In the genomic region with DNA sequence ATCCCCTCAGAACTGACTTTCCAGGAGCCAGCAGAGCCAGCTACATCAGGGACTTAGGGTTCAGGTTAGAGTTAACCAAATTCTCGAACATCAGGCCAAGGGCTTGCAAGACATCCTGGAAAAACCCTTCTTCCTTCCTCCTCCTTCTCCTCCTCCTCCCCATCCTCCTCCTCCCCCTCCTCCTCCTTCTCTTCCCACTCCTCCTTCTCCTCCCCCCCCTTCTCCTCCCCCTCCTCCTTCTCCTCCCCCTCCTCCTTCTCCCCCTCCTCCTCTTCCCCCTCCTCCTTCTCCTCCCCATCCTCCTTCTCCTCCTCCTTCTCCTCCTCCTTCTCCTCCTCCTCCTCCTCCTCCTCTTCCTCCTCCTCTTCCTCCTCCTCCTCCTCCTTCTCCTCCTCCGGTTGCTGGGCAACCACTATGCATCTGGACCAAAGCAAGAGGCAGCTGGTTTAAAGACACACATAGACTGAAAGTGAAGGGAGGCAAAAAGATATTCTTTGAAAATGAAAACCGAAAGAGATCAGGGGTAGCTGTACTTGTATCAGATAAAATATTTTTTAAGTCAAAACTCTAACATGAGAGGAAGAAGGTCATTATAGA, we compare ENCODE assay signal across 23 cellular contexts. TPM values are rescaled to one million over a fixed set of nuclear protein-coding genes. Genes with fewer than 3 reads are reported as not detected.
A peak's percentile ranks its signal among the peaks of the same experiment; 100 is the strongest.
DNase-seq lines count a peak whose midpoint lies in the region; ATAC-seq and TF ChIP-seq lines count a peak whose summit lies in the region.
"Had no signal": no experiment of that assay in that cellular context is flagged by ENCODE, and none has a peak within 500 bp of the region (broad histone marks: within the 10 kb centered on the region; RNA-seq: fewer than 3 reads in every experiment).

No MANE protein-coding gene starts in this region.

- TF ChIP-seq EP300 in SK-N-SH (IDR thresholded peaks at IDR 0.05; ENCODE audit: borderline replicate concordance in 1 of 2, low read depth in 1 of 2, low read length in 1 of 2), result no peak

- H3K79me2 ChIP-seq in DND-41 (ENCODE audit: insufficient read depth, low read length) (no peaks in the 10 kb centered on the region), SK-N-SH (ENCODE audit: insufficient read depth) (no peaks in the 10 kb centered on the region)

- H3K9me2 ChIP-seq in SK-N-SH, result no peaks in the 10 kb centered on the region

- no peak for TF ChIP-seq CTCF in DND-41 (IDR thresholded peaks at IDR 0.05; ENCODE audit: borderline replicate concordance, extremely low read depth, low read length, poor library complexity, severe bottlenecking)
- no peak for TF ChIP-seq CTCF in HEK293 (tag by site-specific recombination; IDR thresholded peaks at IDR 0.05)
- no peak for TF ChIP-seq CTCF in SK-N-SH (IDR thresholded peaks at IDR 0.05)

- H3K36me3 ChIP-seq in DND-41 (ENCODE audit: insufficient read depth, low read length) (no peaks in the 10 kb centered on the region), HEK293 (ENCODE audit: control insufficient read depth in 2 of 2, insufficient read depth in 1 of 2, low read length in 2 of 2) (no peaks in the 10 kb centered on the region), SK-N-SH (replicated peaks in 1 of 2; ENCODE audit: control insufficient read depth in 1 of 2, insufficient read depth in 2 of 2, low read length in 1 of 2) (no peaks in the 10 kb centered on the region)
- H3K36me3 ChIP-seq in CD4-positive, alpha-beta memory T cell (ENCODE audit: insufficient read depth, low read length), result no peaks in the 10 kb centered on the region
- H3K36me3 ChIP-seq: HAP-1 had no signal

- ATAC-seq in DND-41 (ENCODE audit: insufficient read depth, low read depth), result no peak

- no peaks in the 10 kb centered on the region; the same call in 1 of the 2 replicates for H3K4me1 ChIP-seq in DND-41 (ENCODE audit: insufficient read depth, low read length)
- no peaks in the 10 kb centered on the region for H3K4me1 ChIP-seq in HEK293 (ENCODE audit: control insufficient read depth, insufficient read depth, low read length)
- peaks cover 11% of the 10 kb centered on the region for H3K4me1 ChIP-seq in CD4-positive, alpha-beta memory T cell (ENCODE audit: insufficient read depth, low read length)
- H3K4me1 ChIP-seq in SK-N-SH (ENCODE audit: control insufficient read depth in 1 of 2, insufficient read depth in 2 of 2, low read depth in 1 of 2, low read length in 1 of 2), result peaks cover 0 to 4% of the 10 kb centered on the region in 2 experiments; a peak in 1 of 4 replicates

- H3K27me3 ChIP-seq in DND-41 (ENCODE audit: insufficient read depth, low read length, poor library complexity) (no peaks in the 10 kb centered on the region), SK-N-SH (ENCODE audit: insufficient read depth) (no peaks in the 10 kb centered on the region; the same call in 1 of the 2 replicates)
- no peaks in the 10 kb centered on the region for H3K27me3 ChIP-seq in CD4-positive, alpha-beta memory T cell (ENCODE audit: insufficient read depth, low read length)

- H3K27me3 Mint-ChIP-seq in CD4-positive, alpha-beta memory T cell, result peaks cover 5% of the 10 kb centered on the region in 2 donors

- POLR2A ChIA-PET in HEK293 (lab: Yijun Ruan, JAX), result no interaction called here
- POLR2A ChIA-PET in CD4-positive, alpha-beta memory T cell (lab: Charles Lee; ENCODE audit: partially characterized antibody), result no interaction called here
- POLR2A ChIA-PET in SK-N-SH (lab: Yijun Ruan, JAX), result no interaction called here

- no peak for TF ChIP-seq RAD21 in SK-N-SH (IDR thresholded peaks at IDR 0.05; ENCODE audit: low read length)

- H4K20me1 ChIP-seq in DND-41 (ENCODE audit: insufficient read depth, low read length) (no peaks in the 10 kb centered on the region), SK-N-SH (ENCODE audit: insufficient read depth) (no peaks in the 10 kb centered on the region)

- H3K4me2 ChIP-seq in DND-41 (ENCODE audit: insufficient read depth, low read length) (no peak overlapping the region), SK-N-SH (no peak overlapping the region)

- H3K36me3 Mint-ChIP-seq in CD4-positive, alpha-beta memory T cell, result no peaks in the 10 kb centered on the region
- H3K36me3 Mint-ChIP-seq: IgD-negative memory B cell had no signal

- H3F3A ChIP-seq in SK-N-SH (replicated peaks; ENCODE audit: insufficient read depth), result no peaks in the 10 kb centered on the region

- H3K27ac Mint-ChIP-seq in CD4-positive, alpha-beta memory T cell, result no peak overlapping the region
- H3K27ac Mint-ChIP-seq: B cell; CD4-positive, alpha-beta T cell; IgD-negative memory B cell had no signal

- no peak overlapping the region for H3K4me3 ChIP-seq in DND-41 (ENCODE audit: low read depth in 1 of 2, low read length in 2 of 2)
- no peak overlapping the region for H3K4me3 ChIP-seq in HEK293 (ENCODE audit: low read depth, low read length)
- no peak overlapping the region for H3K4me3 ChIP-seq in CD4-positive, alpha-beta memory T cell (ENCODE audit: low read length in 2 of 2)
- no peak overlapping the region for H3K4me3 ChIP-seq in SK-N-SH (ENCODE audit: low read depth in 2 of 2, low read length in 1 of 2)
- H3K4me3 ChIP-seq: HAP-1 had no signal

- H3K4me1 Mint-ChIP-seq in CD4-positive, alpha-beta memory T cell, result peaks cover 2 to 11% (median 4%) of the 10 kb centered on the region in 4 donors

- DNase-seq in DMS 273 (lab: John Stamatoyannopoulos, UW; ENCODE audit: unreplicated experiment) (peak; percentile 46), DMS 273 treated with DMSO at 0.1 percent for 48 hours (lab: John Stamatoyannopoulos, UW) (no peak), DND-41 (peak; percentile 28), OCI-M1 (lab: John Stamatoyannopoulos, UW) (peak; percentile 76), SK-N-SH (no peak), NCI-H1092 (lab: John Stamatoyannopoulos, UW) (no peak)
- DNase-seq in CD4-positive, alpha-beta memory T cell, result no peak
- DNase-seq: Calu3; CD4-positive, alpha-beta T cell; DMS79; NCI-H1105; NCI-H1694; NCI-H226; NCI-H526 had no signal

- H2AFZ ChIP-seq in DND-41 (ENCODE audit: low read depth, low read length), result no peak overlapping the region
- no peak overlapping the region for H2AFZ ChIP-seq in SK-N-SH (ENCODE audit: low read depth)

- no peak overlapping the region for H3K9ac ChIP-seq in DND-41 (ENCODE audit: low read depth, low read length)
- no peak overlapping the region for H3K9ac ChIP-seq in SK-N-SH

- 27% methylated on average over 3 of the region's 3 CpGs for WGBS in SK-N-SH (ENCODE audit: low lambda C conversion rate)

- no peak overlapping the region for H3K4me3 Mint-ChIP-seq in CD4-positive, alpha-beta memory T cell
- H3K4me3 Mint-ChIP-seq: B cell; CD4-positive, alpha-beta T cell; IgD-negative memory B cell had no signal

- no peaks in the 10 kb centered on the region for H3K9me3 Mint-ChIP-seq in CD4-positive, alpha-beta memory T cell
- H3K9me3 Mint-ChIP-seq: CD4-positive, alpha-beta T cell; IgD-negative memory B cell had no signal

- CTCF ChIA-PET in HEK293 (lab: Yijun Ruan, JAX) (no interaction called here), SK-N-SH (lab: Yijun Ruan, JAX) (interaction anchor here (1.1 to 1.6 kb wide), 3 partner anchors 18 to 112 kb away, joined by 3 to 7 read pairs (median 4); no protein-coding TSS in a partner anchor)
- CTCF ChIA-PET in CD4-positive, alpha-beta memory T cell (lab: Charles Lee; ENCODE audit: partially characterized antibody), result no interaction called here

- intact Hi-C loops in CD4-positive, alpha-beta memory T cell (cut with micrococcal nuclease), result no loop called here

- H3K9me3 ChIP-seq in DND-41 (ENCODE audit: insufficient read depth, low read length, severe bottlenecking), result no peaks in the 10 kb centered on the region
- no peaks in the 10 kb centered on the region for H3K9me3 ChIP-seq in HEK293 (ENCODE audit: control insufficient read depth, insufficient read depth, low read depth, low read length)
- H3K9me3 ChIP-seq in CD4-positive, alpha-beta memory T cell (ENCODE audit: control insufficient read depth in 1 of 2, low read length in 2 of 2), result no peaks in the 10 kb centered on the region
- no peaks in the 10 kb centered on the region for H3K9me3 ChIP-seq in SK-N-SH
- H3K9me3 ChIP-seq: HAP-1 had no signal

- H3K27ac ChIP-seq in DND-41 (ENCODE audit: low read length) (no peak overlapping the region), HEK293 (ENCODE audit: extremely low read depth, low read depth, low read length) (no peak overlapping the region), SK-N-SH (ENCODE audit: low read depth in 2 of 2, low read length in 1 of 2) (no peak overlapping the region)
- no peak overlapping the region for H3K27ac ChIP-seq in CD4-positive, alpha-beta memory T cell (ENCODE audit: low read depth, low read length)
- H3K27ac ChIP-seq: 22Rv1 had no signal

TF ChIP-seq in HEK293, 187 proteins besides CTCF, POLR2A, EP300 and RAD21 (continues in another document):
- TF ChIP-seq ZSCAN23 (tag by site-specific recombination; IDR thresholded peaks at IDR 0.05), result no peak

TF ChIP-seq in SK-N-SH, 30 proteins besides CTCF, POLR2A, EP300 and RAD21 (continues in another document):
- no peak for TF ChIP-seq RXRA (IDR thresholded peaks at IDR 0.05; ENCODE audit: borderline replicate concordance, low read depth)

RNA-seq across cellular contexts. Expression of a gene that starts 5.9 kb away (rescaled TPM):
- not detected for total RNA-seq in CD4-positive, alpha-beta memory T cell
- not detected for polyA plus RNA-seq in CD4-positive, alpha-beta memory T cell
- not detected in 2 replicates for polyA plus RNA-seq in SK-N-SH (2012; rRNA removed)
- 0.05 TPM in 1 of 2 replicates, not detected in the other for polyA plus RNA-seq in SK-N-SH (2012; cell fraction: cytosol; rRNA removed)
- 0.29 and 0.31 TPM in 2 replicates for polyA plus RNA-seq in SK-N-SH (2012; cell fraction: nucleus; rRNA removed)
- total RNA-seq: B cell; Calu3; CD4-positive, alpha-beta T cell; HT1080; LHCN-M2; SK-MEL-5 had no signal
- polyA plus RNA-seq: AG04450 had no signal

RNA-seq across cellular contexts. Expression of a gene that starts 41.2 kb away (rescaled TPM):
- total RNA-seq in CD4-positive, alpha-beta memory T cell, result 10 to 100 TPM; 54.2 to 54.7 TPM
- 10 to 100 TPM; 56.2 to 57.8 TPM for polyA plus RNA-seq in CD4-positive, alpha-beta memory T cell
- 41.7 and 49.6 TPM in 2 replicates for polyA plus RNA-seq in SK-N-SH (2012; rRNA removed)
- 53.5 and 64.4 TPM in 2 replicates for polyA plus RNA-seq in SK-N-SH (2012; cell fraction: cytosol; rRNA removed)
- polyA plus RNA-seq in SK-N-SH (2012; cell fraction: nucleus; rRNA removed), result 36.8 and 42.3 TPM in 2 replicates

Comparison
In these comparisons a context has a peak if more than half of its experiments do, and no peak if none do; other contexts are left out.
1. DNase-seq: peak in DMS 273 (single experiment), DND-41 (single experiment) and OCI-M1 (single experiment); none in DMS 273 treated with DMSO at 0.1 percent for 48 hours (single experiment), CD4-positive, alpha-beta memory T cell (0 of 5), SK-N-SH (single experiment) and NCI-H1092 (single experiment).